8 cellular contexts compared by ENCODE assay signal in the genomic region with DNA sequence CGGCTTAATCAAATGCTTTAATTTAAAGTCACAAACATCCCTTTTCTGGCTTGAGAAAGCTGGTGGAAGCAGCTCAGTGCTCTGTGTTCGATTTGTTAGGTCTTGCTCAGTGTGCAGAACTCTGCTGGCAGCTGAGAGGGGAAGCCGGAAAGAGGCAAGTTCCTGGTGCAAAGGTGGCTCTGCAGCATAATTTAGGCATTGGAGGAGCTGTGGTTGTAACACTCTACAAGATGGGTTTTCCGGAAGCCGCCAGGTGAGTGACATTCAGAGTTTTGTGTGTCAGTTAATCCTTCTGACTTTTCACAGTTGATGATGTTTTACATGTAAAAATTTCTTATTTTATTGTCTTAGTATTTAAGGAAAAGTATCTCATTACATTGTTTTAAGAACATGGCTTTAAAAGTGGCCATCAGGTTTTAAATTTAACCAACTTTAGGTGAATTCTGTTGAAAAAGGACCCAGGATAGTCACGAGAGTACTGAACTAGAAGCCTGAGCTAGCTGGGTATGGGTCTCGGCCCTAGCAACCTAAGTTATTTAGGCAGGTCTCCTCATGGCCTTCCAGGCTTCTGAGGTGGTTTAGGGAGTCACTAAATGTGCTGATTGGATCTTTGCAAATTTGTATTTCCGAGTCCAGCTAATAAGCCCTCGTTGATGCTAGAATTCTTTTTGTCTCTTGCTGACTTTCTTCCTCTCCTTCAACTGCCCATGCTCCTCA. TPM values are rescaled to one million over a fixed set of nuclear protein-coding genes. Genes with fewer than 3 reads are reported as not detected.
A peak's percentile ranks its signal among the peaks of the same experiment; 100 is the strongest.
DNase-seq lines count a peak whose midpoint lies in the region; ATAC-seq and TF ChIP-seq lines count a peak whose summit lies in the region.

No MANE protein-coding gene starts in this region.

- ATAC-seq in GM21825 (IDR thresholded peaks at IDR 0.05; ENCODE audit: unreplicated experiment) = peak; percentile 92

- peaks cover 22% of the 10 kb centered on the region for H3K4me1 Mint-ChIP-seq in nephron

- H3K9me3 Mint-ChIP-seq in nephron = peaks cover 5% of the 10 kb centered on the region

- peaks cover 17% of the 10 kb centered on the region for H3K36me3 Mint-ChIP-seq in nephron (ENCODE audit: low read depth)

- H3K4me3 ChIP-seq in LNCaP clone FGC (ENCODE audit: low read depth, low read length) (peak overlapping the region; percentile 86), fibroblast of the aortic adventitia (ENCODE audit: low read depth, low read length) (peak overlapping the region; percentile 83)

- peak overlapping the region; percentile 89 to 91 (median 90) for H3K27ac Mint-ChIP-seq in nephron

- DNase-seq in DMS153 treated with DMSO at 0.1 percent for 48 hours (lab: John Stamatoyannopoulos, UW; ENCODE audit: unreplicated experiment) (peak; percentile 80), LNCaP clone FGC (ENCODE audit: low read depth) (peak; percentile 96), RPMI7951 (ENCODE audit: low read depth) (peak; percentile 93), fibroblast of the aortic adventitia (ENCODE audit: low read depth) (peak; percentile 91)
- DNase-seq in activated T-helper 1 cell treated with anti-CD3 and anti-CD28 coated beads, Interleukin-2, amount 50 U/mL, for 16 hours (ENCODE audit: low read depth in 1 of 2, low spot score in 1 of 2) = peak; percentile 47 to 58
- peak; percentile 65 for DNase-seq in stimulated activated naive CD4-positive, alpha-beta T cell treated with Interleukin-2 at 50 U/mL for 16 hours (lab: John Stamatoyannopoulos, UW)

- H3K4me3 Mint-ChIP-seq in nephron = peak overlapping the region; percentile 85 to 95 (median 95)

- no peaks in the 10 kb centered on the region for H3K27me3 Mint-ChIP-seq in nephron (ENCODE audit: low read depth)

- no peak for TF ChIP-seq CTCF in LNCaP clone FGC (IDR thresholded peaks at IDR 0.05; ENCODE audit: control insufficient read depth, extremely low read depth, insufficient read depth)
- TF ChIP-seq CTCF in fibroblast of the aortic adventitia (IDR thresholded peaks at IDR 0.05; ENCODE audit: insufficient read depth, low read length) = no peak
- TF ChIP-seq CTCF in nephron (IDR thresholded peaks at IDR 0.05; ENCODE audit: unreplicated experiment in 3 of 3) = no peak

RNA-seq across cellular contexts. Expression of a gene that starts 47.1 kb away (rescaled TPM):
- 0.36 TPM in 1 of 2 replicates, not detected in the other for total RNA-seq in RPMI7951 (2014; rRNA removed; shearing (Covaris generic))
- 47.5 and 176 TPM in 2 replicates for total RNA-seq in fibroblast of the aortic adventitia (ENCODE audit: low replicate concordance)

Comparison
In these comparisons a context has a peak if more than half of its experiments do, and no peak if none do; other contexts are left out.
1. Peak in every context shown above with its lines: DNase-seq, ATAC-seq and H3K4me3 ChIP-seq.
2. RNA of a gene that starts 47.1 kb away (total RNA-seq): 47.5 to 176 TPM in fibroblast of the aortic adventitia; 0.36 TPM in RPMI7951; every median in the first group is over 10 times any median in the second.